In the genomic region with DNA sequence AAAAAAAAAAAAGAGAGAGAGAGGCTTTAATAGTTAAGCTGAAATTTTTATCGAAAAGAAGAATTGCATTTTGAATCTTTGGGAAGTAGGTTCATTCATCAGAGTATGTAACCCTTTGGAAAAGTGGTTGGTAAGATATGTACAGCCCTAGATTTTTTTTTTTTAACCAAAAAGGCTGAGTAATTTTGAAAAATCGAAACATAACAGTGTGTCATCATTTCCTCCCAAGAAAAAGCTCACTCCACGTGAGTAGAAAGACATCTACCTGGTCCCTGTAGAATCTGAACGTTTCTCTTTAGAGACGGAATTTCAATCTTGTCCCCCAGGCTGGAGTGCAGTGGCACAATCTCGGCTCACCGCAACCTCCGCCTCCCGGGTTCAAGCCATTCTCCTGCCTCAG, we compare ENCODE assay signal across 24 cellular contexts. TPM values are rescaled to one million over a fixed set of nuclear protein-coding genes. Genes with fewer than 3 reads are reported as not detected.
"Had no signal": no experiment of that assay in that cellular context is flagged by ENCODE, and none has a peak within 500 bp of the region (broad histone marks: within the 10 kb centered on the region; RNA-seq: fewer than 3 reads in every experiment).

No MANE protein-coding gene starts in this region.

- DNase-seq: KBM-7; NCI-H1092; NCI-H1105 treated with DMSO at 0.1 percent for 48 hours; NCI-H1417 treated with DMSO at 0.1 percent for 48 hours; NCI-H187; NCI-H2029; NCI-H2081 treated with DMSO at 0.1 percent for 48 hours; NCI-H2171; NCI-H226; NCI-H446; NCI-H510A; NCI-H524 treated with DMSO at 0.1 percent for 48 hours; NCI-H69; NCI-H774; NK-92 treated with Interleukin-12 subunit alpha and Interleukin-12 subunit beta, amount 100 ng/mL, for 24 hours; PC-3; SHP77 treated with DMSO at 0.1 percent for 48 hours; SJCRH30 had no signal

- H3K27ac ChIP-seq: HL-60, SJCRH30 had no signal

- H3K9me3 ChIP-seq: SJCRH30 had no signal

- H3K27me3 ChIP-seq: SJCRH30 had no signal

- H3K36me3 ChIP-seq: SJCRH30 had no signal

- H3K4me3 ChIP-seq: SJCRH30 had no signal

- ATAC-seq: Panc1, PC-3, Right ventricle myocardium inferior had no signal

- H3K4me1 ChIP-seq: SJCRH30 had no signal

RNA-seq across cellular contexts. Expression of gene SHOX, which starts 16.2 kb away (rescaled TPM):
- total RNA-seq: LHCN-M2, MCF 10A, OCI-LY7, PC-3, Right ventricle myocardium inferior, SJCRH30 had no signal
